Comparison of ENCODE assay signal across 22 cellular contexts in the genomic region with DNA sequence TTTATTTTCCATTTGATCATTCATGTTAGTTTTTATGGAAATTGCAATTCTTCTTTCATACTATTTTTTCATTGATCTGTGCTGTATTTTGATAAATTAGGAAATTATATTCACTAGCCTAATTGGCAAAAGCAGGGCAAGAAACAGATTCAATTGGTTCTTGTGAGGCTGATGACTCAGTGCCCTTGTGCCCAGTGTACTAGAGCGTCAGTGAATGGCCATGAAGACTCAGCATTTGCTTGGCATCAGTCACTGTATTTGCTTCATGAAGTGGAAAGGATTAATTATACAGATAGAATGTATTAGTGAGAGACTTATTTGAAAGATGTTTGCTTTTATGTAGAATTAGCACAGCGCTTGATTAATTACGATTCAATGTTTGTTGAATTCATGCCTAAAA. TPM values are rescaled to one million over a fixed set of nuclear protein-coding genes. Genes with fewer than 3 reads are reported as not detected.
DNase-seq lines count a peak whose midpoint lies in the region; ATAC-seq and TF ChIP-seq lines count a peak whose summit lies in the region.
"Had no signal": no experiment of that assay in that cellular context is flagged by ENCODE, and none has a peak within 500 bp of the region (broad histone marks: within the 10 kb centered on the region; RNA-seq: fewer than 3 reads in every experiment).

No MANE protein-coding gene starts in this region.

- no peak overlapping the region for H2AFZ ChIP-seq in neural cell (ENCODE audit: low read depth, low read length)

- no peaks in the 10 kb centered on the region for H3F3A ChIP-seq in neural cell (ENCODE audit: insufficient read depth, low read length, poor library complexity, severe bottlenecking)

- TF ChIP-seq RAD21 in neural cell (conservative IDR thresholded peaks at IDR 0.05) = no peak

- H3K9ac ChIP-seq in neural cell (ENCODE audit: low read length) = no peak overlapping the region
- H3K9ac ChIP-seq: SK-N-SH had no signal

- H3K36me3 ChIP-seq in neural cell (ENCODE audit: insufficient read depth, low read length) = no peaks in the 10 kb centered on the region
- H3K36me3 ChIP-seq: BE2C had no signal

- H3K27me3 ChIP-seq in neural cell (ENCODE audit: insufficient read depth, low read depth, low read length) = no peaks in the 10 kb centered on the region
- H3K27me3 ChIP-seq: BE2C had no signal

- no peaks in the 10 kb centered on the region for H3K9me3 ChIP-seq in neural cell (ENCODE audit: low read length)
- H3K9me3 ChIP-seq: A549, BE2C, SK-N-SH had no signal

- H3K4me3 ChIP-seq in epithelial cell of proximal tubule (ENCODE audit: low read depth, low read length) (no peak overlapping the region), neural cell (ENCODE audit: low read length) (no peak overlapping the region)
- H3K4me3 ChIP-seq: A549 had no signal

- ATAC-seq in HG03196 (IDR thresholded peaks at IDR 0.05; ENCODE audit: unreplicated experiment) = no peak
- ATAC-seq: A549, Panc1 had no signal

- no peaks in the 10 kb centered on the region for H4K20me1 ChIP-seq in neural cell (ENCODE audit: insufficient read depth)

- H3K79me2 ChIP-seq in neural cell (replicated peaks; ENCODE audit: insufficient read depth, low read length) = no peaks in the 10 kb centered on the region

- TF ChIP-seq CTCF in epithelial cell of proximal tubule (conservative IDR thresholded peaks at IDR 0.05; ENCODE audit: low read depth, low read length) (no peak), neural cell (IDR thresholded peaks at IDR 0.05; ENCODE audit: poor library complexity, severe bottlenecking) (no peak)

- DNase-seq in Ammon's horn (ENCODE audit: low spot score) (peak; percentile 13), Daoy (ENCODE audit: low read depth) (peak; percentile 28), epithelial cell of proximal tubule (ENCODE audit: low read depth) (peak; percentile 42), NCI-H2171 treated with DMSO at 0.1 percent for 48 hours (lab: John Stamatoyannopoulos, UW) (no peak), HCEC 1CT (no peak)
- DNase-seq: BE2C; CD4-positive, CD25-positive, alpha-beta regulatory T cell; DMS 273 treated with DMSO at 0.1 percent for 48 hours; Kasumi-1; NCI-H1436 treated with DMSO at 0.1 percent for 48 hours; NCI-H1930; NCI-H2227 treated with DMSO at 0.1 percent for 48 hours; NCI-H524 treated with DMSO at 0.1 percent for 48 hours; NCI-H82; SIG-M5; SK-N-SH had no signal

- no peak for TF ChIP-seq EP300 in neural cell (conservative IDR thresholded peaks at IDR 0.05; ENCODE audit: poor library complexity, severe bottlenecking)

- peak overlapping the region; percentile 56 for H3K27ac ChIP-seq in neural cell (ENCODE audit: low read length)
- H3K27ac ChIP-seq: A549 had no signal

- H3K9me2 ChIP-seq in neural cell (ENCODE audit: insufficient read depth, low read length) = no peaks in the 10 kb centered on the region
- H3K9me2 ChIP-seq: SK-N-SH had no signal

- H3K4me2 ChIP-seq in neural cell (ENCODE audit: low read length) = no peak overlapping the region
- H3K4me2 ChIP-seq: A549, SK-N-SH had no signal

TF ChIP-seq in neural cell, 6 proteins besides CTCF, POLR2A, EP300 and RAD21:
- TF ChIP-seq POLR2AphosphoS5 (IDR thresholded peaks at IDR 0.05) (no peak), MXI1 (conservative IDR thresholded peaks at IDR 0.05; ENCODE audit: poor library complexity, severe bottlenecking) (no peak), SMC3 (conservative IDR thresholded peaks at IDR 0.05; ENCODE audit: poor library complexity) (no peak), TAF1 (IDR thresholded peaks at IDR 0.05; ENCODE audit: low read depth) (no peak), EZH2 (IDR thresholded peaks at IDR 0.05; ENCODE audit: borderline replicate concordance, insufficient read depth, low read length, poor library complexity, severe bottlenecking) (no peak)
- TF ChIP-seq, protein P1, sequence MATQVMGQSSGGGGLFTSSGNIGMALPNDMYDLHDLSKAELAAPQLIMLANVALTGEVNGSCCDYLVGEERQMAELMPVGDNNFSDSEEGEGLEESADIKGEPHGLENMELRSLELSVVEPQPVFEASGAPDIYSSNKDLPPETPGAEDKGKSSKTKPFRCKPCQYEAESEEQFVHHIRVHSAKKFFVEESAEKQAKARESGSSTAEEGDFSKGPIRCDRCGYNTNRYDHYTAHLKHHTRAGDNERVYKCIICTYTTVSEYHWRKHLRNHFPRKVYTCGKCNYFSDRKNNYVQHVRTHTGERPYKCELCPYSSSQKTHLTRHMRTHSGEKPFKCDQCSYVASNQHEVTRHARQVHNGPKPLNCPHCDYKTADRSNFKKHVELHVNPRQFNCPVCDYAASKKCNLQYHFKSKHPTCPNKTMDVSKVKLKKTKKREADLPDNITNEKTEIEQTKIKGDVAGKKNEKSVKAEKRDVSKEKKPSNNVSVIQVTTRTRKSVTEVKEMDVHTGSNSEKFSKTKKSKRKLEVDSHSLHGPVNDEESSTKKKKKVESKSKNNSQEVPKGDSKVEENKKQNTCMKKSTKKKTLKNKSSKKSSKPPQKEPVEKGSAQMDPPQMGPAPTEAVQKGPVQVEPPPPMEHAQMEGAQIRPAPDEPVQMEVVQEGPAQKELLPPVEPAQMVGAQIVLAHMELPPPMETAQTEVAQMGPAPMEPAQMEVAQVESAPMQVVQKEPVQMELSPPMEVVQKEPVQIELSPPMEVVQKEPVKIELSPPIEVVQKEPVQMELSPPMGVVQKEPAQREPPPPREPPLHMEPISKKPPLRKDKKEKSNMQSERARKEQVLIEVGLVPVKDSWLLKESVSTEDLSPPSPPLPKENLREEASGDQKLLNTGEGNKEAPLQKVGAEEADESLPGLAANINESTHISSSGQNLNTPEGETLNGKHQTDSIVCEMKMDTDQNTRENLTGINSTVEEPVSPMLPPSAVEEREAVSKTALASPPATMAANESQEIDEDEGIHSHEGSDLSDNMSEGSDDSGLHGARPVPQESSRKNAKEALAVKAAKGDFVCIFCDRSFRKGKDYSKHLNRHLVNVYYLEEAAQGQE (IDR thresholded peaks at IDR 0.05; ENCODE audit: borderline replicate concordance) = no peak

RNA-seq across cellular contexts. Expression of a gene that starts 31.8 kb away (rescaled TPM):
- not detected in 2 replicates for total RNA-seq in Daoy (2014; rRNA removed; shearing (Covaris generic))
- total RNA-seq in epithelial cell of proximal tubule = not detected in 2 replicates
- not detected in 2 replicates for polyA plus RNA-seq in neural cell
- not detected in 2 replicates for polyA minus RNA-seq in neural cell
- total RNA-seq: CD4-positive, CD25-positive, alpha-beta regulatory T cell; H1; MCF 10A had no signal
- polyA plus RNA-seq: A549; CD4-positive, CD25-positive, alpha-beta regulatory T cell; H1; SK-N-SH had no signal

Comparison
In these comparisons a context has a peak if more than half of its experiments do, and no peak if none do; other contexts are left out.
1. DNase-seq: peak in Ammon's horn (single experiment), Daoy (single experiment) and epithelial cell of proximal tubule (single experiment); none in NCI-H2171 treated with DMSO at 0.1 percent for 48 hours (single experiment) and HCEC 1CT (single experiment).